ENCODE assay signal across 18 cellular contexts in the genomic region with DNA sequence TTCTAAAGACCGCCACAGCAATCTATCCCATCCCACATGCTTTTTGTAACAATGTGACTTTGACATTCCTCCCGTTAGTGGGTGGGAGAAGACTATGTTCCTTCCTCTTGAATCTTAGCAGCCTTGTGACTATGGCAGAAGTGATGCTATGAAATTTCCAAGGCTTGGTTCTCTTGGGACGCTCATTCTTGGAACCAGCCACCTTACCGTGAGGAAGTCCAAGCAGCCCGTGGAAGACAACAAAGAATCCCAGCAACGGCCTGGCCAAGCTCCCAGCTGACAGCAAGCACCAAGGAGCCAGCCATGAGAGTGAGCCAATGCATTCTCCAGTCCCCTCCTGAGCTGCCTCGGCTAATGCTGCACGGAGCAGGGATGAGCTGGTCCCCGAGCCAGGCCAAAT.
DNase-seq lines count a peak whose midpoint lies in the region; ATAC-seq and TF ChIP-seq lines count a peak whose summit lies in the region.
"Had no signal": no experiment of that assay in that cellular context is flagged by ENCODE, and none has a peak within 500 bp of the region (broad histone marks: within the 10 kb centered on the region; RNA-seq: fewer than 3 reads in every experiment).

No MANE protein-coding gene starts in this region.

- TF ChIP-seq CTCF in fibroblast of mammary gland (conservative IDR thresholded peaks at IDR 0.05; ENCODE audit: control insufficient read depth, insufficient read depth, low read depth, low read length) (no peak), foreskin fibroblast (IDR thresholded peaks at IDR 0.05; ENCODE audit: low read depth, low read length) (no peak)

- 26 to 32% methylated on average over 9 of the region's 9 CpGs for WGBS in GM23248 (ENCODE audit: low coverage in 1 of 2, low lambda C conversion rate in 2 of 2, missing lambda C conversion rate in 2 of 2), 2 experiments

- H3K9me2 ChIP-seq in GM23248 (ENCODE audit: insufficient read depth): no peaks in the 10 kb centered on the region

- in situ Hi-C loops in GM23248 (cut with MboI): no loop called here

- no peak overlapping the region for H3K4me2 ChIP-seq in GM23248 (ENCODE audit: unreplicated experiment)

- H3K36me3 ChIP-seq in GM23248 (ENCODE audit: low read depth): peaks cover 30% of the 10 kb centered on the region

- peak; percentile 62 for DNase-seq in GM23248
- DNase-seq in fibroblast of mammary gland (ENCODE audit: low read depth): peak; percentile 8
- DNase-seq in left colon: peak; percentile 28 to 59
- peak; percentile 28 for DNase-seq in stromal cell of bone marrow (ENCODE audit: low read depth)
- DNase-seq in foreskin fibroblast: no peak
- DNase-seq in NCI-H1694 (lab: John Stamatoyannopoulos, UW): no peak
- no peak for DNase-seq in stimulated activated CD4-positive, alpha-beta T cell treated with anti-CD3 and anti-CD28 coated beads, Interleukin-2, amount 100 ng/mL, for 24 hours
- DNase-seq: ACHN; activated T-cell treated with anti-CD3 and anti-CD28 coated beads, Interleukin-2, amount 50 U/mL, for 24 hours; cortex of kidney; erythroblast; GDM1; mammary epithelial cell; NCI-H187 treated with DMSO at 0.1 percent for 48 hours; NCI-H510A treated with DMSO at 0.1 percent for 48 hours; OCI-M1 had no signal

- peak overlapping the region; percentile 23; the same call in 1 of the 2 replicates for H3K27ac ChIP-seq in GM23248
- H3K27ac ChIP-seq: SK-N-MC had no signal

- intact Hi-C loops in left colon (cut with DNase I, micrococcal nuclease): no loop called here

- no peak overlapping the region for H2AFZ ChIP-seq in GM23248

- no peak overlapping the region for H3K4me3 ChIP-seq in GM23248
- no peak overlapping the region for H3K4me3 ChIP-seq in fibroblast of mammary gland (ENCODE audit: control insufficient read depth, low read depth, low read length)
- no peak overlapping the region for H3K4me3 ChIP-seq in foreskin fibroblast (ENCODE audit: low read depth in 1 of 2, low read length in 2 of 2)
- H3K4me3 ChIP-seq: SK-N-MC had no signal

- H3K9ac ChIP-seq in GM23248: no peak overlapping the region

- H3K9me3 ChIP-seq in GM23248 (ENCODE audit: low read depth): no peaks in the 10 kb centered on the region

- H3K27me3 ChIP-seq in GM23248 (replicated peaks; ENCODE audit: insufficient read depth): no peaks in the 10 kb centered on the region

- H3F3A ChIP-seq in GM23248 (ENCODE audit: insufficient read depth): no peaks in the 10 kb centered on the region

- H4K20me1 ChIP-seq in GM23248 (ENCODE audit: insufficient read depth): no peaks in the 10 kb centered on the region

- H3K79me2 ChIP-seq in GM23248 (ENCODE audit: insufficient read depth): peaks cover 3% of the 10 kb centered on the region; the same call in 1 of the 2 replicates

- ATAC-seq in left colon (no peak), HG02870 (IDR thresholded peaks at IDR 0.05; ENCODE audit: unreplicated experiment) (no peak)

- no peaks in the 10 kb centered on the region; the same call in 1 of the 2 replicates for H3K4me1 ChIP-seq in GM23248 (ENCODE audit: insufficient read depth)

Comparison
In these comparisons a context has a peak if more than half of its experiments do, and no peak if none do; other contexts are left out.
1. DNase-seq: peak in GM23248 (single experiment), fibroblast of mammary gland (single experiment), left colon (2 of 2) and stromal cell of bone marrow (single experiment); none in foreskin fibroblast (0 of 2), NCI-H1694 (single experiment) and stimulated activated CD4-positive, alpha-beta T cell treated with anti-CD3 and anti-CD28 coated beads, Interleukin-2, amount 100 ng/mL, for 24 hours (0 of 2).